Comparison of ENCODE assay signal across 8 cellular contexts in genomic region chr18:68714707-68715496, GRCh38. TPM values are rescaled to one million over a fixed set of nuclear protein-coding genes. Genes with fewer than 3 reads are reported as not detected.
DNase-seq lines count a peak whose midpoint lies in the region; ATAC-seq and TF ChIP-seq lines count a peak whose summit lies in the region.

A gene with protein sequence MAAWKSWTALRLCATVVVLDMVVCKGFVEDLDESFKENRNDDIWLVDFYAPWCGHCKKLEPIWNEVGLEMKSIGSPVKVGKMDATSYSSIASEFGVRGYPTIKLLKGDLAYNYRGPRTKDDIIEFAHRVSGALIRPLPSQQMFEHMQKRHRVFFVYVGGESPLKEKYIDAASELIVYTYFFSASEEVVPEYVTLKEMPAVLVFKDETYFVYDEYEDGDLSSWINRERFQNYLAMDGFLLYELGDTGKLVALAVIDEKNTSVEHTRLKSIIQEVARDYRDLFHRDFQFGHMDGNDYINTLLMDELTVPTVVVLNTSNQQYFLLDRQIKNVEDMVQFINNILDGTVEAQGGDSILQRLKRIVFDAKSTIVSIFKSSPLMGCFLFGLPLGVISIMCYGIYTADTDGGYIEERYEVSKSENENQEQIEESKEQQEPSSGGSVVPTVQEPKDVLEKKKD (minus strand): TSS chr18:68715108. CDS start chr18:68714981, 127 bp downstream.

- H3K4me3 Mint-ChIP-seq in activated naive CD4-positive, alpha-beta T cell treated with anti-CD3 and anti-CD28 coated beads, Interleukin-2, amount 50 U/mL, for 24 hours: peak within 1 kb of the TSS; percentile 99

- no peak for TF ChIP-seq POLR2A in testis (IDR thresholded peaks at IDR 0.05)

- no peak for TF ChIP-seq CTCF in GM06990 (IDR thresholded peaks at IDR 0.05; ENCODE audit: insufficient read depth, low read length, poor library complexity, severe bottlenecking)
- TF ChIP-seq CTCF in omental fat pad (IDR thresholded peaks at IDR 0.05): no peak
- TF ChIP-seq CTCF in testis (IDR thresholded peaks at IDR 0.05): no peak

- H3K36me3 Mint-ChIP-seq in activated naive CD4-positive, alpha-beta T cell treated with anti-CD3 and anti-CD28 coated beads, Interleukin-2, amount 50 U/mL, for 24 hours: peaks cover 8% of the 10 kb centered on the region

- no peaks in the 10 kb centered on the region for H3K9me3 Mint-ChIP-seq in activated naive CD4-positive, alpha-beta T cell treated with anti-CD3 and anti-CD28 coated beads, Interleukin-2, amount 50 U/mL, for 24 hours

- H3K36me3 ChIP-seq in GM06990 (ENCODE audit: control insufficient read depth, insufficient read depth, low read length) (peaks cover 1% of the 10 kb centered on the region; the same call in 1 of the 2 replicates), testis (ENCODE audit: low read depth, missing control alignments) (no peaks in the 10 kb centered on the region)

- H3K27ac Mint-ChIP-seq in activated naive CD4-positive, alpha-beta T cell treated with anti-CD3 and anti-CD28 coated beads, Interleukin-2, amount 50 U/mL, for 24 hours: peak within 1 kb of the TSS; percentile 92

- H3K27me3 ChIP-seq in GM06990 (replicated peaks; ENCODE audit: control insufficient read depth, insufficient read depth, low read length): no peaks in the 10 kb centered on the region
- H3K27me3 ChIP-seq in testis: no peaks in the 10 kb centered on the region

- DNase-seq in GM06990 (ENCODE audit: extremely low read depth, insufficient read length) (peak; percentile 95), NCI-H1092 (lab: John Stamatoyannopoulos, UW) (peak; percentile 96), glomerular endothelial cell (ENCODE audit: extremely low read depth, low read depth, low spot score) (no peak), omental fat pad (ENCODE audit: low spot score) (peak; percentile 66), testis (peak; percentile 92)

- H3K27me3 Mint-ChIP-seq in activated naive CD4-positive, alpha-beta T cell treated with anti-CD3 and anti-CD28 coated beads, Interleukin-2, amount 50 U/mL, for 24 hours: no peaks in the 10 kb centered on the region

- H3K4me1 Mint-ChIP-seq in activated naive CD4-positive, alpha-beta T cell treated with anti-CD3 and anti-CD28 coated beads, Interleukin-2, amount 50 U/mL, for 24 hours: peaks cover 47% of the 10 kb centered on the region

- H3K9me3 ChIP-seq in testis: no peaks in the 10 kb centered on the region

- peak within 1 kb of the TSS; percentile 55 to 70 for H3K27ac ChIP-seq in testis

- peaks cover 8% of the 10 kb centered on the region for H3K4me1 ChIP-seq in testis

- intact Hi-C loops in testis (cut with DNase I; ENCODE audit: low total_unique reads): no loop called here

- peak; percentile 98 for ATAC-seq in HG02588 (IDR thresholded peaks at IDR 0.05; ENCODE audit: unreplicated experiment)
- peak; percentile 99 for ATAC-seq in SK-N-SH treated with all-trans-retinoic acid at 6 μM for 48 hours
- ATAC-seq in omental fat pad (ENCODE audit: low FRiP score): peak; percentile 98

- H3K4me3 ChIP-seq in GM06990 (replicated peaks; ENCODE audit: low read depth, low read length) (peak within 1 kb of the TSS; percentile 83), testis (peak within 1 kb of the TSS; percentile 84 to 99)

- WGBS in testis, 2 donors: 0 to 1% methylated on average over 14 to 63 of the region's 71 CpGs

TF ChIP-seq in SK-N-SH treated with all-trans-retinoic acid at 6 μM for 48 hours, 23 proteins besides CTCF, POLR2A, EP300 and RAD21:
- TF ChIP-seq BACH2 (CRISPR knock-in tag; IDR thresholded peaks at IDR 0.05; ENCODE audit: borderline replicate concordance): no peak
- no peak for TF ChIP-seq GLIS3 (CRISPR knock-in tag; IDR thresholded peaks at IDR 0.05)
- no peak for TF ChIP-seq ISL1 (CRISPR knock-in tag; IDR thresholded peaks at IDR 0.05)
TF ChIP-seq in SK-N-SH treated with all-trans-retinoic acid at 6 μM for 48 hours: peak in this region for 0.

RNA-seq across cellular contexts. Expression of the gene that starts here (rescaled TPM):
- total RNA-seq in glomerular endothelial cell (55.0 and 60.8 TPM in 2 replicates), omental fat pad (10 to 100 TPM; 44.5 to 61.7 (median 46.6) TPM), testis (10 to 100 TPM; 39.9 to 45.4 TPM)
- polyA plus RNA-seq in testis (ENCODE audit: insufficient read depth, low read depth, low replicate concordance): 27.1 TPM
